ENCODE assay signal across 3 cellular contexts in genomic region chr1:112938188-112938587, GRCh38.
TF ChIP-seq lines count a peak whose summit lies in the region.

No MANE protein-coding gene starts in this region.

TF ChIP-seq in liver, 16 proteins besides CTCF, POLR2A, EP300 and RAD21:
- TF ChIP-seq HNF4G (IDR thresholded peaks at IDR 0.05) (no peak), HNF4A (conservative IDR thresholded peaks at IDR 0.05) (peak; percentile 26 to 42), ZBTB33 (IDR thresholded peaks at IDR 0.05) (no peak)
- TF ChIP-seq, protein P1, sequence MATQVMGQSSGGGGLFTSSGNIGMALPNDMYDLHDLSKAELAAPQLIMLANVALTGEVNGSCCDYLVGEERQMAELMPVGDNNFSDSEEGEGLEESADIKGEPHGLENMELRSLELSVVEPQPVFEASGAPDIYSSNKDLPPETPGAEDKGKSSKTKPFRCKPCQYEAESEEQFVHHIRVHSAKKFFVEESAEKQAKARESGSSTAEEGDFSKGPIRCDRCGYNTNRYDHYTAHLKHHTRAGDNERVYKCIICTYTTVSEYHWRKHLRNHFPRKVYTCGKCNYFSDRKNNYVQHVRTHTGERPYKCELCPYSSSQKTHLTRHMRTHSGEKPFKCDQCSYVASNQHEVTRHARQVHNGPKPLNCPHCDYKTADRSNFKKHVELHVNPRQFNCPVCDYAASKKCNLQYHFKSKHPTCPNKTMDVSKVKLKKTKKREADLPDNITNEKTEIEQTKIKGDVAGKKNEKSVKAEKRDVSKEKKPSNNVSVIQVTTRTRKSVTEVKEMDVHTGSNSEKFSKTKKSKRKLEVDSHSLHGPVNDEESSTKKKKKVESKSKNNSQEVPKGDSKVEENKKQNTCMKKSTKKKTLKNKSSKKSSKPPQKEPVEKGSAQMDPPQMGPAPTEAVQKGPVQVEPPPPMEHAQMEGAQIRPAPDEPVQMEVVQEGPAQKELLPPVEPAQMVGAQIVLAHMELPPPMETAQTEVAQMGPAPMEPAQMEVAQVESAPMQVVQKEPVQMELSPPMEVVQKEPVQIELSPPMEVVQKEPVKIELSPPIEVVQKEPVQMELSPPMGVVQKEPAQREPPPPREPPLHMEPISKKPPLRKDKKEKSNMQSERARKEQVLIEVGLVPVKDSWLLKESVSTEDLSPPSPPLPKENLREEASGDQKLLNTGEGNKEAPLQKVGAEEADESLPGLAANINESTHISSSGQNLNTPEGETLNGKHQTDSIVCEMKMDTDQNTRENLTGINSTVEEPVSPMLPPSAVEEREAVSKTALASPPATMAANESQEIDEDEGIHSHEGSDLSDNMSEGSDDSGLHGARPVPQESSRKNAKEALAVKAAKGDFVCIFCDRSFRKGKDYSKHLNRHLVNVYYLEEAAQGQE (IDR thresholded peaks at IDR 0.05) = no peak

TF ChIP-seq in HepG2, 621 proteins besides CTCF, POLR2A, EP300 and RAD21:
- TF ChIP-seq CCDC6 (CRISPR knock-in tag; IDR thresholded peaks at IDR 0.05) = no peak
- no peak for TF ChIP-seq MED8 (CRISPR knock-in tag; IDR thresholded peaks at IDR 0.05; ENCODE audit: insufficient replicate concordance)
- TF ChIP-seq KMT2B (CRISPR knock-in tag; IDR thresholded peaks at IDR 0.05) = no peak
- TF ChIP-seq ZNF276 (CRISPR knock-in tag; IDR thresholded peaks at IDR 0.05; ENCODE audit: low read depth) = no peak
- no peak for TF ChIP-seq GLMP (CRISPR knock-in tag; IDR thresholded peaks at IDR 0.05; ENCODE audit: borderline replicate concordance)
- TF ChIP-seq MYC (CRISPR knock-in tag; IDR thresholded peaks at IDR 0.05; ENCODE audit: borderline replicate concordance) = no peak
- no peak for TF ChIP-seq ZNF275 (CRISPR knock-in tag; IDR thresholded peaks at IDR 0.05; ENCODE audit: borderline replicate concordance)
- no peak for TF ChIP-seq ZNF569 (CRISPR knock-in tag; IDR thresholded peaks at IDR 0.05; ENCODE audit: borderline replicate concordance)
- TF ChIP-seq YEATS4 (CRISPR knock-in tag; IDR thresholded peaks at IDR 0.05; ENCODE audit: borderline replicate concordance) = no peak
- no peak for TF ChIP-seq IRF2 (CRISPR knock-in tag; IDR thresholded peaks at IDR 0.05)
- no peak for TF ChIP-seq FOXP1 (IDR thresholded peaks at IDR 0.05)
- TF ChIP-seq FOXP1 (CRISPR knock-in tag; IDR thresholded peaks at IDR 0.05) = no peak

TF ChIP-seq in K562, 482 proteins besides CTCF, POLR2A, EP300 and RAD21 (continues in another document):
- TF ChIP-seq MNT (conservative IDR thresholded peaks at IDR 0.05) = 0 out of 4 replicates have a peak, but pooled peaks have one; percentile 21 to 23
- TF ChIP-seq LCOR (CRISPR knock-in tag; IDR thresholded peaks at IDR 0.05) = no peak
- TF ChIP-seq HIVEP1 (CRISPR knock-in tag; IDR thresholded peaks at IDR 0.05) = no peak
- no peak for TF ChIP-seq PYGO2 (tag; IDR thresholded peaks at IDR 0.05)
- TF ChIP-seq POLR2H (tag; IDR thresholded peaks at IDR 0.05; ENCODE audit: low read depth) = no peak
- TF ChIP-seq SNAPC5 (CRISPR knock-in tag; IDR thresholded peaks at IDR 0.05) = no peak
- no peak for TF ChIP-seq POLR2AphosphoS5 (IDR thresholded peaks at IDR 0.05; ENCODE audit: control insufficient read depth, insufficient read depth, low read depth, low read length)
- TF ChIP-seq MEF2D (tag; conservative IDR thresholded peaks at IDR 0.05; ENCODE audit: low read depth) = no peak
- no peak for TF ChIP-seq SRSF3 (IDR thresholded peaks at IDR 0.05; ENCODE audit: insufficient read depth, low read length)
- TF ChIP-seq EGR1 (conservative IDR thresholded peaks at IDR 0.05) = no peak
- TF ChIP-seq, protein P2, sequence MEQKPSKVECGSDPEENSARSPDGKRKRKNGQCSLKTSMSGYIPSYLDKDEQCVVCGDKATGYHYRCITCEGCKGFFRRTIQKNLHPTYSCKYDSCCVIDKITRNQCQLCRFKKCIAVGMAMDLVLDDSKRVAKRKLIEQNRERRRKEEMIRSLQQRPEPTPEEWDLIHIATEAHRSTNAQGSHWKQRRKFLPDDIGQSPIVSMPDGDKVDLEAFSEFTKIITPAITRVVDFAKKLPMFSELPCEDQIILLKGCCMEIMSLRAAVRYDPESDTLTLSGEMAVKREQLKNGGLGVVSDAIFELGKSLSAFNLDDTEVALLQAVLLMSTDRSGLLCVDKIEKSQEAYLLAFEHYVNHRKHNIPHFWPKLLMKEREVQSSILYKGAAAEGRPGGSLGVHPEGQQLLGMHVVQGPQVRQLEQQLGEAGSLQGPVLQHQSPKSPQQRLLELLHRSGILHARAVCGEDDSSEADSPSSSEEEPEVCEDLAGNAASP (IDR thresholded peaks at IDR 0.05) = 0 out of 2 replicates have a peak, but pooled peaks have one; percentile 24
- TF ChIP-seq ESRRB (CRISPR knock-in tag; IDR thresholded peaks at IDR 0.05; ENCODE audit: borderline replicate concordance) = no peak
- TF ChIP-seq VEZF1 (CRISPR knock-in tag; IDR thresholded peaks at IDR 0.05) = no peak
- TF ChIP-seq ZNF316 (IDR thresholded peaks at IDR 0.05) = no peak
- no peak for TF ChIP-seq ZNF444 (CRISPR knock-in tag; IDR thresholded peaks at IDR 0.05)
- TF ChIP-seq HMBOX1 (IDR thresholded peaks at IDR 0.05) = peak; percentile 93
- peak; percentile 19; the same call in 1 of the 2 replicates for TF ChIP-seq FOXM1 (IDR thresholded peaks at IDR 0.05; ENCODE audit: low read depth)
- TF ChIP-seq FOXM1 (CRISPR knock-in tag; IDR thresholded peaks at IDR 0.05; ENCODE audit: low read depth) = no peak
- no peak for TF ChIP-seq ZNF431 (CRISPR knock-in tag; IDR thresholded peaks at IDR 0.05)
- TF ChIP-seq ZNF644 (tag; IDR thresholded peaks at IDR 0.05; ENCODE audit: low read depth) = no peak
- TF ChIP-seq ZNF24 (IDR thresholded peaks at IDR 0.05) = no peak
- TF ChIP-seq ZNF766 (CRISPR knock-in tag; conservative IDR thresholded peaks at IDR 0.05) = 0 out of 2 replicates have a peak, but pooled peaks have one; percentile 21
- no peak for TF ChIP-seq FOXK1 (CRISPR knock-in tag; IDR thresholded peaks at IDR 0.05; ENCODE audit: borderline replicate concordance)
- TF ChIP-seq ETV1 (tag; conservative IDR thresholded peaks at IDR 0.05; ENCODE audit: low read depth) = no peak
- TF ChIP-seq SPI1 (IDR thresholded peaks at IDR 0.05; ENCODE audit: borderline replicate concordance, low read depth, low read length) = no peak
- TF ChIP-seq NRF1 (conservative IDR thresholded peaks at IDR 0.05 in 1 of 2, IDR thresholded peaks at IDR 0.05 in 1 of 2) = no peak
- no peak for TF ChIP-seq HEY1 (CRISPR knock-in tag; IDR thresholded peaks at IDR 0.05; ENCODE audit: borderline replicate concordance)
- no peak for TF ChIP-seq NEUROD1 (IDR thresholded peaks at IDR 0.05; ENCODE audit: borderline replicate concordance, low read depth, low read length, partially characterized antibody)
- no peak for TF ChIP-seq TRIM28 (IDR thresholded peaks at IDR 0.05)
- no peak for TF ChIP-seq MEIS2 (IDR thresholded peaks at IDR 0.05; ENCODE audit: partially characterized antibody)
- 0 out of 2 replicates have a peak, but pooled peaks have one; percentile 17 for TF ChIP-seq ELF1 (tag; IDR thresholded peaks at IDR 0.05)
- TF ChIP-seq, protein P3, sequence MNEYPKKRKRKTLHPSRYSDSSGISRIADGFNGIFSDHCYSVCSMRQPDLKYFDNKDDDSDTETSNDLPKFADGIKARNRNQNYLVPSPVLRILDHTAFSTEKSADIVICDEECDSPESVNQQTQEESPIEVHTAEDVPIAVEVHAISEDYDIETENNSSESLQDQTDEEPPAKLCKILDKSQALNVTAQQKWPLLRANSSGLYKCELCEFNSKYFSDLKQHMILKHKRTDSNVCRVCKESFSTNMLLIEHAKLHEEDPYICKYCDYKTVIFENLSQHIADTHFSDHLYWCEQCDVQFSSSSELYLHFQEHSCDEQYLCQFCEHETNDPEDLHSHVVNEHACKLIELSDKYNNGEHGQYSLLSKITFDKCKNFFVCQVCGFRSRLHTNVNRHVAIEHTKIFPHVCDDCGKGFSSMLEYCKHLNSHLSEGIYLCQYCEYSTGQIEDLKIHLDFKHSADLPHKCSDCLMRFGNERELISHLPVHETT (CRISPR knock-in tag; conservative IDR thresholded peaks at IDR 0.05 in 1 of 2, IDR thresholded peaks at IDR 0.05 in 1 of 2) = no peak
- TF ChIP-seq TAF15 (IDR thresholded peaks at IDR 0.05; ENCODE audit: low read depth, low read length) = no peak
- TF ChIP-seq ZNF589 (CRISPR knock-in tag; IDR thresholded peaks at IDR 0.05; ENCODE audit: low read depth) = no peak
- TF ChIP-seq ZNF384 (IDR thresholded peaks at IDR 0.05; ENCODE audit: low read depth, low read length) = no peak
- no peak for TF ChIP-seq DDX20 (tag; IDR thresholded peaks at IDR 0.05; ENCODE audit: low read depth)
- no peak for TF ChIP-seq RB1 (IDR thresholded peaks at IDR 0.05; ENCODE audit: low read depth)
- no peak for TF ChIP-seq JUND (IDR thresholded peaks at IDR 0.05; ENCODE audit: borderline replicate concordance, low read depth, low read length)
- no peak for TF ChIP-seq JUND (tag; IDR thresholded peaks at IDR 0.05; ENCODE audit: borderline replicate concordance, low read depth, low read length)
- TF ChIP-seq ZNF146 (CRISPR knock-in tag; IDR thresholded peaks at IDR 0.05; ENCODE audit: unreplicated experiment) = no peak
- TF ChIP-seq ZKSCAN8 (CRISPR knock-in tag; IDR thresholded peaks at IDR 0.05) = no peak
- no peak for TF ChIP-seq ETS2 (tag; IDR thresholded peaks at IDR 0.05; ENCODE audit: borderline replicate concordance, poor library complexity, severe bottlenecking)
- TF ChIP-seq PTTG1 (tag; IDR thresholded peaks at IDR 0.05; ENCODE audit: low read depth) = no peak
